9 cellular contexts compared by ENCODE assay signal in genomic region chr9:125646222-125647100, GRCh38.
DNase-seq lines count a peak whose midpoint lies in the region; ATAC-seq, FAIRE-seq and TF ChIP-seq lines count a peak whose summit lies in the region.
"Had no signal": no experiment of that assay in that cellular context is flagged by ENCODE, and none has a peak within 500 bp of the region (broad histone marks: within the 10 kb centered on the region; RNA-seq: fewer than 3 reads in every experiment).

No MANE protein-coding gene starts in this region.

- H3K9ac ChIP-seq in HepG2 (ENCODE audit: insufficient read depth, low read depth, low read length), result no peak overlapping the region

- H3K36me3 Mint-ChIP-seq in activated B cell treated with CpG ODN at 0.5 μM for 24 hours (ENCODE audit: low read depth), result peaks cover 7% of the 10 kb centered on the region

- intact Hi-C loops in activated B cell treated with CpG ODN at 0.5 μM for 24 hours (cut with micrococcal nuclease), result loop anchor here (1.0 kb wide), 1 partner anchor 14 kb away; no protein-coding TSS in a partner anchor
- intact Hi-C loops in HepG2 (cut with micrococcal nuclease; ENCODE audit: unreplicated experiment), result no loop called here

- H3K4me3 Mint-ChIP-seq in activated B cell treated with CpG ODN at 0.5 μM for 24 hours, result peak overlapping the region; percentile 77

- H3K4me1 ChIP-seq in BE2C, result peaks cover 15% of the 10 kb centered on the region
- 0 out of 2 replicates have a peak, but pooled peaks cover 5% of the 10 kb centered on the region for H3K4me1 ChIP-seq in HepG2 (ENCODE audit: insufficient read depth, low read length)
- H3K4me1 ChIP-seq: ascending aorta had no signal

- H3K79me2 ChIP-seq in HepG2 (ENCODE audit: insufficient read depth, low read length), result no peaks in the 10 kb centered on the region

- peak; percentile 87 for FAIRE-seq in GM19239 (lab: Jason Lieb, UNC)
- FAIRE-seq in HepG2 (lab: Jason Lieb, UNC), result no peak

- WGBS in HepG2 (ENCODE audit: low lambda C conversion rate), result 96% methylated on average over 7 of the region's 7 CpGs

- BruUV-seq in HepG2 (replicated peaks; lab: Mats Ljungman, UMichigan), result no TSS peak

- ATAC-seq in activated B cell treated with CpG ODN at 0.5 μM for 24 hours (ENCODE audit: low read depth) (no peak), HepG2 (no peak), HG03175 (IDR thresholded peaks at IDR 0.05; ENCODE audit: unreplicated experiment) (no peak)

- no peaks in the 10 kb centered on the region for H4K20me1 ChIP-seq in HepG2 (ENCODE audit: insufficient read depth, low read length)

- DNase-seq in BE2C (peak; percentile 59), GM19239 (ENCODE audit: insufficient read length, low spot score) (no peak), activated B cell treated with CpG ODN at 0.5 μM for 24 hours (no peak), HepG2 (ENCODE audit: low spot score) (no peak), GOT3 (lab: John Stamatoyannopoulos, UW) (no peak), glomerular visceral epithelial cell (ENCODE audit: extremely low spot score) (no peak)
- no peak for DNase-seq in stimulated activated CD4-positive, alpha-beta T cell treated with anti-CD3 and anti-CD28 coated beads, Interleukin-2, amount 100 ng/mL, for 24 hours

- H3K9me3 Mint-ChIP-seq in activated B cell treated with CpG ODN at 0.5 μM for 24 hours, result no peaks in the 10 kb centered on the region

- H3K4me3 ChIP-seq in BE2C (ENCODE audit: low read depth, low read length) (peak overlapping the region; percentile 27), HepG2 (replicated peaks in 1 of 3; ENCODE audit: insufficient read depth in 1 of 3, low read depth in 2 of 3, low read length in 3 of 3) (no peak overlapping the region)

- TF ChIP-seq POLR2A in HepG2 (IDR thresholded peaks at IDR 0.05; ENCODE audit: insufficient read depth in 1 of 2, low read depth in 2 of 2, low read length in 2 of 2), result no peak

- no peaks in the 10 kb centered on the region for H3K27me3 Mint-ChIP-seq in activated B cell treated with CpG ODN at 0.5 μM for 24 hours

- H3K4me2 ChIP-seq in HepG2 (ENCODE audit: low read depth, low read length), result no peak overlapping the region

- POLR2A ChIA-PET in activated B cell treated with CpG ODN at 0.5 μM for 24 hours (lab: Charles Lee) (interaction anchor here (1.3 to 3.4 kb wide), 4 partner anchors 12 to 99 kb away, joined by 5 to 44 read pairs (median 10); partner anchors contain the start of gene MAPKAP1), HepG2 (lab: Yijun Ruan, JAX) (no interaction called here)

- H3K9me3 ChIP-seq in BE2C (no peaks in the 10 kb centered on the region), HepG2 (ENCODE audit: low read length) (no peaks in the 10 kb centered on the region)
- H3K9me3 ChIP-seq: ascending aorta had no signal

- peak overlapping the region; percentile 94 for H3K27ac Mint-ChIP-seq in activated B cell treated with CpG ODN at 0.5 μM for 24 hours

- no peak for TF ChIP-seq CTCF in BE2C (IDR thresholded peaks at IDR 0.05; ENCODE audit: low read depth, low read length)
- no peak for TF ChIP-seq CTCF in activated B cell treated with CpG ODN at 0.5 μM for 24 hours (IDR thresholded peaks at IDR 0.05)
- TF ChIP-seq CTCF in HepG2 (CRISPR knock-in tag; IDR thresholded peaks at IDR 0.05), result no peak

- in situ Hi-C loops in HepG2 (cut with HindIII; ENCODE audit: extremely low pct_ligation_motif_present, low pct_unique_long_range_greater_than_20kb), result no loop called here

- no peak overlapping the region for H2AFZ ChIP-seq in HepG2 (ENCODE audit: low read length)

- no peak overlapping the region for H3K27ac ChIP-seq in HepG2 (ENCODE audit: extremely low read length, insufficient read depth, low read length)

- H3K36me3 ChIP-seq in BE2C, result no peaks in the 10 kb centered on the region
- H3K36me3 ChIP-seq in HepG2 (replicated peaks in 1 of 2; ENCODE audit: control insufficient read depth in 1 of 2, insufficient read depth in 2 of 2, low read length in 2 of 2), result no peaks in the 10 kb centered on the region
- H3K36me3 ChIP-seq: ascending aorta had no signal

- no peaks in the 10 kb centered on the region for H3K27me3 ChIP-seq in BE2C
- no peaks in the 10 kb centered on the region for H3K27me3 ChIP-seq in HepG2 (ENCODE audit: control insufficient read depth in 1 of 2, insufficient read depth in 2 of 2, low read length in 2 of 2)
- H3K27me3 ChIP-seq: ascending aorta had no signal

- H3K4me1 Mint-ChIP-seq in activated B cell treated with CpG ODN at 0.5 μM for 24 hours, result peaks cover 82% of the 10 kb centered on the region

- TF ChIP-seq EP300 in HepG2 (IDR thresholded peaks at IDR 0.05; ENCODE audit: low read depth in 2 of 2, low read length in 2 of 2), result no peak
- no peak for TF ChIP-seq EP300 in HepG2 (CRISPR knock-in tag; IDR thresholded peaks at IDR 0.05; ENCODE audit: borderline replicate concordance)

- CTCF ChIA-PET in activated B cell treated with CpG ODN at 0.5 μM for 24 hours (lab: Charles Lee) (interaction anchor here (1.1 kb wide), 1 partner anchor 54 kb away, joined by 3 read pairs; no protein-coding TSS in a partner anchor), HepG2 (lab: Yijun Ruan, JAX; ENCODE audit: low intra/inter-chr PET ratio, low total read pairs) (no interaction called here)

- TF ChIP-seq RAD21 in HepG2 (CRISPR knock-in tag; IDR thresholded peaks at IDR 0.05), result no peak

TF ChIP-seq in HepG2, 621 proteins besides CTCF, POLR2A, EP300 and RAD21:
- TF ChIP-seq IKZF1 (IDR thresholded peaks at IDR 0.05) (no peak), MAFK (conservative IDR thresholded peaks at IDR 0.05 in 1 of 2, IDR thresholded peaks at IDR 0.05 in 1 of 2; ENCODE audit: low read length in 2 of 2) (peak; percentile 17 to 22; a peak in 2 of 4 replicates)
